ENCODE assay signal across 8 cellular contexts in the genomic region with DNA sequence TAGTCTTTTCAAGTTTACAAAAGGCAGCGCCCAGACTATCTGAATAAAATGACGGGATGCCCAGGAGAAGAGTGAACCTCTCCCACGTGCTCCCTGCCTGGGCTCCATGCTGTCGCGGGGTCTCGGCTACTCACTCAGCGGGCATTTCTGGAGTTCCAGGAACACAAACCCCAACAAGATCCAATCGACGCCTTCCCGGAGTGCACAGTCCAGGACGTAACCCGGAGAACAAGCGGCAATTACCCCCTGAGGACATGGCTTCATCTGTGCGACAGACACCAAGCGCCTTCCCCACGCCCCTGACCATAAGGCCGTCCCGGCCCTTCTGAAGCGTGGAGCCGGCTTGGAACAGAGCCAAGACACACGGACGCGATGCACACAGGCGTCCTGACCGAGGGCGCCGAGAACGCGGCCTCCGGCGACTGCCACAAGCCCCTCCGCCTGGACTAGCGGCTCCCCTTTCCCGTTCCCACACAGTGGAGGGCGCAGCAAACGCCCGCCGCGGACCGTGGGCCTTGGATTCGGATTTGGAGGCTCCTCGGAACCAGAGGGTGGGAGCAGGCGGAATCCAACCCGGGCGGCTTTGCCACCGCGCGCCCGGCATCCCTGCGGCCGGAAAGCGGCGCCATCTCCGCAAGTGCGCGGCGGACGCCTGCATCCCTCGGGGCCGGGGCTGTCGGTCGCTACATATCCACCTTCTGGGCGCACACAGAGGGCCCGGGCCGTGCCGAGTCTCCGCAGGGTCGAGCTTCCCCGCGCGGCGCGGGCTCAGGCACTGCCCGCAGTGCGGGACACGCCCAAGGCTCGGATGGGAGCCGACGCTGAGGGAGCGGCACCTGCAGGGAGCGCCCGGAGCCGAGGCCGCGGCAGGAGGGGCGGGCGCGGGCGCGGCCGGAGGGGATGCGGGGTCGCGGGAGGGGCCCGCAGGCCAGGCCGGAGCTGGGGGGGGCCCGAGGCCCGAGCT.
A peak's percentile ranks its signal among the peaks of the same experiment; 100 is the strongest.
DNase-seq lines count a peak whose midpoint lies in the region; ATAC-seq and TF ChIP-seq lines count a peak whose summit lies in the region.

No MANE protein-coding gene starts in this region.

- H3K27ac ChIP-seq in DND-41 (ENCODE audit: low read length), result no peak overlapping the region

- DNase-seq in DND-41 (peak; percentile 33), HUDEP-2 (lab: John Stamatoyannopoulos, UW; ENCODE audit: unreplicated experiment in 76 of 76) (peak in 39 of 76 experiments; percentile 5 to 56 (median 26)), T-helper 1 cell (peak; percentile 15 to 48 (median 26)), T47D (ENCODE audit: low read depth in 1 of 2, low spot score in 1 of 2) (peak; percentile 43 to 79), iris pigment epithelial cell (ENCODE audit: low read depth) (peak; percentile 24), NCI-H1694 (lab: John Stamatoyannopoulos, UW) (no peak)
- peak; percentile 11 to 22 for DNase-seq in stimulated activated CD4-positive, alpha-beta T cell treated with anti-CD3 and anti-CD28 coated beads, Interleukin-12 subunit alpha, Interleukin-12 subunit beta, amount 100 ng/mL, for 24 hours (ENCODE audit: low read depth in 2 of 2)

- H3K4me2 ChIP-seq in DND-41 (ENCODE audit: insufficient read depth, low read length), result peak overlapping the region; percentile 72

- ATAC-seq in DND-41 (ENCODE audit: insufficient read depth, low read depth), result peak; percentile 17; the same call in 1 of the 3 replicates
- ATAC-seq in GM21367 (IDR thresholded peaks at IDR 0.05; ENCODE audit: unreplicated experiment), result peak; percentile 19

- no peak for TF ChIP-seq CTCF in DND-41 (IDR thresholded peaks at IDR 0.05; ENCODE audit: borderline replicate concordance, extremely low read depth, low read length, poor library complexity, severe bottlenecking)

- H3K79me2 ChIP-seq in DND-41 (ENCODE audit: insufficient read depth, low read length), result 0 out of 2 replicates have a peak, but pooled peaks cover 2% of the 10 kb centered on the region

- peaks cover 25% of the 10 kb centered on the region for H3K4me1 ChIP-seq in DND-41 (ENCODE audit: insufficient read depth, low read length)

- in situ Hi-C loops in T47D (cut with HindIII; ENCODE audit: low pct_unique_long_range_greater_than_20kb, low sequenced_read_pairs), result no loop called here

- peak overlapping the region; percentile 12 to 65; a peak in 3 of 4 replicates for H3K4me3 ChIP-seq in DND-41 (ENCODE audit: low read depth in 1 of 2, low read length in 2 of 2)

- H4K20me1 ChIP-seq in DND-41 (ENCODE audit: insufficient read depth, low read length), result no peaks in the 10 kb centered on the region

- no peaks in the 10 kb centered on the region for H3K9me3 ChIP-seq in DND-41 (ENCODE audit: insufficient read depth, low read length, severe bottlenecking)

- H2AFZ ChIP-seq in DND-41 (ENCODE audit: low read depth, low read length), result peak overlapping the region; percentile 90

- no peaks in the 10 kb centered on the region for H3K27me3 ChIP-seq in DND-41 (ENCODE audit: insufficient read depth, low read length, poor library complexity)

- no peaks in the 10 kb centered on the region for H3K36me3 ChIP-seq in DND-41 (ENCODE audit: insufficient read depth, low read length)

- H3K9ac ChIP-seq in DND-41 (ENCODE audit: low read depth, low read length), result peak overlapping the region; percentile 64
